Comparison of ENCODE assay signal across 14 cellular contexts in genomic region chr12:113416091-113416754, GRCh38. TPM values are rescaled to one million over a fixed set of nuclear protein-coding genes. Genes with fewer than 3 reads are reported as not detected.
DNase-seq lines count a peak whose midpoint lies in the region; ATAC-seq and TF ChIP-seq lines count a peak whose summit lies in the region.
"Had no signal": no experiment of that assay in that cellular context is flagged by ENCODE, and none has a peak within 500 bp of the region (broad histone marks: within the 10 kb centered on the region; RNA-seq: fewer than 3 reads in every experiment).

No MANE protein-coding gene starts in this region.

- H4K20me1 ChIP-seq in osteoblast (ENCODE audit: insufficient read depth, low read length) = no peaks in the 10 kb centered on the region

- H3K4me3 ChIP-seq in HEK293 (ENCODE audit: low read depth, low read length) (no peak overlapping the region), gastroesophageal sphincter (no peak overlapping the region), osteoblast (ENCODE audit: insufficient read depth, low read length) (no peak overlapping the region)
- H3K4me3 ChIP-seq: dorsolateral prefrontal cortex, SJCRH30 had no signal

- no peak overlapping the region for H3K4me3 Mint-ChIP-seq in dendritic cell treated with granulocyte-macrophage colony-stimulating factor and Interleukin-4, amounts not matched to agents 40 ng/mL and 50 ng/mL, for 4 days
- H3K4me3 Mint-ChIP-seq: activated CD8-positive, alpha-beta T cell treated with anti-CD3 and anti-CD28 coated beads, Interleukin-2, amount 10 ng/mL, durations not matched to agents 7 days and 5 days; activated naive CD8-positive, alpha-beta T cell; mesothelial cell of epicardium had no signal

- intact Hi-C loops in dendritic cell treated with granulocyte-macrophage colony-stimulating factor and Interleukin-4, amounts not matched to agents 40 ng/mL and 50 ng/mL, for 4 days (cut with micrococcal nuclease) = no loop called here
- intact Hi-C loops in posterior vena cava (cut with DNase I) = no loop called here

- no peak for TF ChIP-seq CTCF in HEK293 (tag by site-specific recombination; IDR thresholded peaks at IDR 0.05)
- no peak for TF ChIP-seq CTCF in gastroesophageal sphincter (IDR thresholded peaks at IDR 0.05)
- TF ChIP-seq CTCF in osteoblast (IDR thresholded peaks at IDR 0.05; ENCODE audit: extremely low read depth, low read depth, low read length) = no peak

- H3K4me1 Mint-ChIP-seq in dendritic cell treated with granulocyte-macrophage colony-stimulating factor and Interleukin-4, amounts not matched to agents 40 ng/mL and 50 ng/mL, for 4 days (ENCODE audit: low read depth) = peaks cover 54% of the 10 kb centered on the region
- H3K4me1 Mint-ChIP-seq: mesothelial cell of epicardium had no signal

- ATAC-seq in gastroesophageal sphincter (no peak), GM18520 (IDR thresholded peaks at IDR 0.05; ENCODE audit: unreplicated experiment) (no peak)
- ATAC-seq: activated CD8-positive, alpha-beta T cell treated with anti-CD3 and anti-CD28 coated beads, Interleukin-2, amount 10 ng/mL, durations not matched to agents 7 days and 5 days had no signal

- TF ChIP-seq POLR2A in gastroesophageal sphincter (IDR thresholded peaks at IDR 0.05) = no peak

- POLR2A ChIA-PET in HEK293 (lab: Yijun Ruan, JAX) = no interaction called here

- no peaks in the 10 kb centered on the region for H3K36me3 Mint-ChIP-seq in dendritic cell treated with granulocyte-macrophage colony-stimulating factor and Interleukin-4, amounts not matched to agents 40 ng/mL and 50 ng/mL, for 4 days (ENCODE audit: low read depth)
- H3K36me3 Mint-ChIP-seq: activated naive CD8-positive, alpha-beta T cell; mesothelial cell of epicardium had no signal

- no peak for TF ChIP-seq EP300 in gastroesophageal sphincter (IDR thresholded peaks at IDR 0.05)

- WGBS in gastroesophageal sphincter (ENCODE audit: low coverage in 1 of 2), 2 donors = 81% methylated on average over 2 of the region's 6 CpGs; no CpG with 5 or more reads in 1 of the 2 donors

- no peak overlapping the region for H2AFZ ChIP-seq in osteoblast (ENCODE audit: low read length)

- H3K36me3 ChIP-seq in HEK293 (ENCODE audit: control insufficient read depth in 2 of 2, insufficient read depth in 1 of 2, low read length in 2 of 2) = no peaks in the 10 kb centered on the region
- H3K36me3 ChIP-seq in gastroesophageal sphincter = no peaks in the 10 kb centered on the region
- no peaks in the 10 kb centered on the region for H3K36me3 ChIP-seq in osteoblast (ENCODE audit: insufficient read depth, low read length)
- H3K36me3 ChIP-seq: SJCRH30 had no signal

- H3K27ac ChIP-seq in HEK293 (ENCODE audit: extremely low read depth, low read depth, low read length) = no peak overlapping the region
- H3K27ac ChIP-seq in gastroesophageal sphincter = peak overlapping the region in 1 of 4 donors; percentile 17
- no peak overlapping the region for H3K27ac ChIP-seq in osteoblast (ENCODE audit: low read depth, low read length)
- H3K27ac ChIP-seq: SJCRH30 had no signal

- H3K27ac Mint-ChIP-seq in dendritic cell treated with granulocyte-macrophage colony-stimulating factor and Interleukin-4, amounts not matched to agents 40 ng/mL and 50 ng/mL, for 4 days = peak overlapping the region; percentile 93
- H3K27ac Mint-ChIP-seq: activated CD8-positive, alpha-beta T cell treated with anti-CD3 and anti-CD28 coated beads, Interleukin-2, amount 10 ng/mL, durations not matched to agents 7 days and 5 days; activated naive CD8-positive, alpha-beta T cell; mesothelial cell of epicardium had no signal

- H3K9me3 ChIP-seq in HEK293 (ENCODE audit: control insufficient read depth, insufficient read depth, low read depth, low read length) (no peaks in the 10 kb centered on the region), gastroesophageal sphincter (no peaks in the 10 kb centered on the region), osteoblast (ENCODE audit: low read depth, low read length) (no peaks in the 10 kb centered on the region)
- H3K9me3 ChIP-seq: SJCRH30 had no signal

- CTCF ChIA-PET in HEK293 (lab: Yijun Ruan, JAX) = interaction anchor here (1.3 kb wide), 1 partner anchor 9 kb away, joined by 5 read pairs; no protein-coding TSS in a partner anchor

- no peaks in the 10 kb centered on the region for H3K27me3 Mint-ChIP-seq in dendritic cell treated with granulocyte-macrophage colony-stimulating factor and Interleukin-4, amounts not matched to agents 40 ng/mL and 50 ng/mL, for 4 days

- H3K27me3 ChIP-seq in gastroesophageal sphincter (peaks cover 20% of the 10 kb centered on the region), osteoblast (ENCODE audit: insufficient read depth, low read length) (no peaks in the 10 kb centered on the region)
- H3K27me3 ChIP-seq: dorsolateral prefrontal cortex, SJCRH30 had no signal

- H3K9me3 Mint-ChIP-seq in dendritic cell treated with granulocyte-macrophage colony-stimulating factor and Interleukin-4, amounts not matched to agents 40 ng/mL and 50 ng/mL, for 4 days = no peaks in the 10 kb centered on the region
- H3K9me3 Mint-ChIP-seq: mesothelial cell of epicardium had no signal

- DNase-seq in NOMO-1 (lab: John Stamatoyannopoulos, UW; ENCODE audit: unreplicated experiment in 2 of 2) (peak; percentile 59 to 73), posterior vena cava (ENCODE audit: low spot score) (peak; percentile 82), osteoblast (ENCODE audit: insufficient read length, low spot score, missing footprints) (no peak), occipital lobe (lab: John Stamatoyannopoulos, UW) (no peak)
- DNase-seq: activated CD8-positive, alpha-beta T cell treated with anti-CD3 and anti-CD28 coated beads, Interleukin-2, amount 10 ng/mL, durations not matched to agents 7 days and 5 days; dorsolateral prefrontal cortex; head of caudate nucleus; SJCRH30 had no signal

- no peak overlapping the region for H3K4me2 ChIP-seq in osteoblast (ENCODE audit: insufficient read depth, low read length)

- H3K4me1 ChIP-seq in HEK293 (ENCODE audit: control insufficient read depth, insufficient read depth, low read length) (no peaks in the 10 kb centered on the region), gastroesophageal sphincter (peaks cover 0 to 4% (median 0%) of the 10 kb centered on the region in 3 donors), osteoblast (ENCODE audit: insufficient read depth, low read length) (no peaks in the 10 kb centered on the region)
- H3K4me1 ChIP-seq: SJCRH30 had no signal

- H3K79me2 ChIP-seq in osteoblast (ENCODE audit: insufficient read depth, low read length) = no peaks in the 10 kb centered on the region

TF ChIP-seq in HEK293, 187 proteins besides CTCF, POLR2A, EP300 and RAD21 (continues in another document):
- TF ChIP-seq, protein P1, sequence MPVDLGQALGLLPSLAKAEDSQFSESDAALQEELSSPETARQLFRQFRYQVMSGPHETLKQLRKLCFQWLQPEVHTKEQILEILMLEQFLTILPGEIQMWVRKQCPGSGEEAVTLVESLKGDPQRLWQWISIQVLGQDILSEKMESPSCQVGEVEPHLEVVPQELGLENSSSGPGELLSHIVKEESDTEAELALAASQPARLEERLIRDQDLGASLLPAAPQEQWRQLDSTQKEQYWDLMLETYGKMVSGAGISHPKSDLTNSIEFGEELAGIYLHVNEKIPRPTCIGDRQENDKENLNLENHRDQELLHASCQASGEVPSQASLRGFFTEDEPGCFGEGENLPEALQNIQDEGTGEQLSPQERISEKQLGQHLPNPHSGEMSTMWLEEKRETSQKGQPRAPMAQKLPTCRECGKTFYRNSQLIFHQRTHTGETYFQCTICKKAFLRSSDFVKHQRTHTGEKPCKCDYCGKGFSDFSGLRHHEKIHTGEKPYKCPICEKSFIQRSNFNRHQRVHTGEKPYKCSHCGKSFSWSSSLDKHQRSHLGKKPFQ (tag by site-specific recombination; IDR thresholded peaks at IDR 0.05) = peak; percentile 58; the same call in 1 of the 2 replicates
- TF ChIP-seq KLF1 (tag by site-specific recombination; IDR thresholded peaks at IDR 0.05) (no peak), ZNF146 (tag by site-specific recombination; IDR thresholded peaks at IDR 0.05) (no peak), ZBTB1 (tag by site-specific recombination; IDR thresholded peaks at IDR 0.05) (no peak), ZBTB17 (tag by site-specific recombination; IDR thresholded peaks at IDR 0.05) (peak; percentile 43; the same call in 1 of the 2 replicates), SP3 (tag by site-specific recombination; IDR thresholded peaks at IDR 0.05) (no peak), ZNF423 (tag by site-specific recombination; IDR thresholded peaks at IDR 0.05) (no peak), ZNF426 (tag by site-specific recombination; IDR thresholded peaks at IDR 0.05) (no peak), ZNF707 (tag by site-specific recombination; IDR thresholded peaks at IDR 0.05) (no peak), ZNF776 (tag by site-specific recombination; IDR thresholded peaks at IDR 0.05; ENCODE audit: borderline replicate concordance) (no peak)
- TF ChIP-seq, protein P2, sequence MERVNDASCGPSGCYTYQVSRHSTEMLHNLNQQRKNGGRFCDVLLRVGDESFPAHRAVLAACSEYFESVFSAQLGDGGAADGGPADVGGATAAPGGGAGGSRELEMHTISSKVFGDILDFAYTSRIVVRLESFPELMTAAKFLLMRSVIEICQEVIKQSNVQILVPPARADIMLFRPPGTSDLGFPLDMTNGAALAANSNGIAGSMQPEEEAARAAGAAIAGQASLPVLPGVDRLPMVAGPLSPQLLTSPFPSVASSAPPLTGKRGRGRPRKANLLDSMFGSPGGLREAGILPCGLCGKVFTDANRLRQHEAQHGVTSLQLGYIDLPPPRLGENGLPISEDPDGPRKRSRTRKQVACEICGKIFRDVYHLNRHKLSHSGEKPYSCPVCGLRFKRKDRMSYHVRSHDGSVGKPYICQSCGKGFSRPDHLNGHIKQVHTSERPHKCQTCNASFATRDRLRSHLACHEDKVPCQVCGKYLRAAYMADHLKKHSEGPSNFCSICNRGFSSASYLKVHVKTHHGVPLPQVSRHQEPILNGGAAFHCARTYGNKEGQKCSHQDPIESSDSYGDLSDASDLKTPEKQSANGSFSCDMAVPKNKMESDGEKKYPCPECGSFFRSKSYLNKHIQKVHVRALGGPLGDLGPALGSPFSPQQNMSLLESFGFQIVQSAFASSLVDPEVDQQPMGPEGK (tag by site-specific recombination; IDR thresholded peaks at IDR 0.05) = peak; percentile 58; the same call in 1 of the 2 replicates

RNA-seq across cellular contexts. Expression of gene SDSL, which starts 6.0 kb away (rescaled TPM):
- total RNA-seq in posterior vena cava = 1 to 10 TPM; 1.1 to 5.5 TPM
- 1 to 10 TPM; 1.1 to 7.5 (median 2.6) TPM for total RNA-seq in gastroesophageal sphincter
- 6.5 TPM in 2 replicates for total RNA-seq in osteoblast
- total RNA-seq in occipital lobe = 1.6 TPM

RNA-seq across cellular contexts. Expression of gene SDS, which starts 12.5 kb away (rescaled TPM):
- total RNA-seq in posterior vena cava (under 1 TPM; 0.62 to 0.83 TPM), gastroesophageal sphincter (1 to 10 TPM in 1 of 4 donors, under 1 TPM in 1, not detected in 2; 0.39 to 5.5 TPM), osteoblast (under 0.01 TPM in 1 of 2 replicates, not detected in the other), occipital lobe (0.62 TPM)
- total RNA-seq: activated CD8-positive, alpha-beta T cell treated with anti-CD3 and anti-CD28 coated beads, Interleukin-2, amount 10 ng/mL, durations not matched to agents 7 days and 5 days; mesothelial cell of epicardium; SJCRH30 had no signal

RNA-seq across cellular contexts. Expression of gene LHX5, which starts 55.4 kb away (rescaled TPM):
- total RNA-seq in posterior vena cava (not detected), gastroesophageal sphincter (not detected), osteoblast (not detected in 2 replicates), occipital lobe (not detected)
- total RNA-seq: activated CD8-positive, alpha-beta T cell treated with anti-CD3 and anti-CD28 coated beads, Interleukin-2, amount 10 ng/mL, durations not matched to agents 7 days and 5 days; dorsolateral prefrontal cortex; mesothelial cell of epicardium; SJCRH30 had no signal

RNA-seq across cellular contexts. Expression of gene PLBD2, which starts 57.8 kb away (rescaled TPM):
- total RNA-seq in posterior vena cava = 10 to 100 TPM; 53.8 to 67.8 TPM
- total RNA-seq in gastroesophageal sphincter = 10 to 100 TPM; 23.1 to 54.4 (median 31.3) TPM
- total RNA-seq in osteoblast = 64.8 and 69.1 TPM in 2 replicates
- total RNA-seq in occipital lobe = 8.9 TPM

Comparison
In these comparisons a context has a peak if more than half of its experiments do, and no peak if none do; other contexts are left out.
1. DNase-seq: peak in NOMO-1 (2 of 2) and posterior vena cava (single experiment); none in osteoblast (single experiment) and occipital lobe (single experiment).